Comparison of ENCODE assay signal across 28 cellular contexts in the genomic region with DNA sequence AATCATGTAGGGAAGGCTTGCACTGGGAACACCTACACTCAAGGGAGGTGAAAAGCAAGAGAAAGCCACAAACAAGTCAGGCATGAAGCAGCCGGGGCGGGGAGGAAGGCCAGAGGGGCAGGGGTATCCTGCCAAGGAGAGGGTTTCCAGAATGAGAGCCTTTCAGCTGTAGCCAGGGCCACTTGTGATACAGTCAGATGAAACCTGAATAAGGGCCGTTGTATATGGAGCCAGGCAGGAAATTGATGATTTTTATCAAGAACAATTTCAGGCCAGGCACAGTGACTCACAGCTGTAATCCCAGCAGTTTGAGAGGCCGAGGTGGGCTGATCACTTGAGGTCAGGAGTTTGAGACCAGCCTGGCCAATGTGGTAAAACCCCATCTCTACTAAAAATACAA. TPM values are rescaled to one million over a fixed set of nuclear protein-coding genes. Genes with fewer than 3 reads are reported as not detected.
DNase-seq lines count a peak whose midpoint lies in the region; ATAC-seq and TF ChIP-seq lines count a peak whose summit lies in the region.
"Had no signal": no experiment of that assay in that cellular context is flagged by ENCODE, and none has a peak within 500 bp of the region (broad histone marks: within the 10 kb centered on the region; RNA-seq: fewer than 3 reads in every experiment).

No MANE protein-coding gene starts in this region.

- in situ Hi-C loops in gastrocnemius medialis (cut with MboI; ENCODE audit: low sequenced_read_pairs in 4 of 4): no loop called here
- in situ Hi-C loops in G401 (cut with HindIII; ENCODE audit: low sequenced_read_pairs): no loop called here

- no peaks in the 10 kb centered on the region for H3K27me3 ChIP-seq in gastrocnemius medialis
- H3K27me3 ChIP-seq: ascending aorta, testis had no signal

- H3K4me1 ChIP-seq in gastrocnemius medialis: peaks cover 29 to 45% of the 10 kb centered on the region in 2 donors

- no peak for TF ChIP-seq POLR2A in gastrocnemius medialis (IDR thresholded peaks at IDR 0.05)

- ATAC-seq in gastrocnemius medialis: no peak
- ATAC-seq in omental fat pad (ENCODE audit: low FRiP score): no peak
- ATAC-seq: left colon, natural killer cell, right cardiac atrium had no signal

- H3K27ac ChIP-seq in gastrocnemius medialis: peak overlapping the region in 3 of 4 donors; percentile 32 to 99 (median 54)
- H3K27ac ChIP-seq: ascending aorta, SK-N-MC, testis had no signal

- intact Hi-C loops in gastrocnemius medialis (cut with DNase I; ENCODE audit: low total_unique reads): no loop called here

- no peaks in the 10 kb centered on the region for H3K9me3 ChIP-seq in gastrocnemius medialis
- H3K9me3 ChIP-seq: ascending aorta, testis had no signal

- H3K4me3 ChIP-seq in choroid plexus epithelial cell (ENCODE audit: low read depth, low read length) (no peak overlapping the region), gastrocnemius medialis (no peak overlapping the region)
- H3K4me3 ChIP-seq: ascending aorta, SK-N-MC, testis had no signal

- no peak for TF ChIP-seq CTCF in choroid plexus epithelial cell (conservative IDR thresholded peaks at IDR 0.05; ENCODE audit: low read depth, low read length)
- no peak for TF ChIP-seq CTCF in gastrocnemius medialis (IDR thresholded peaks at IDR 0.05 in 4 of 5, conservative IDR thresholded peaks at IDR 0.05 in 1 of 5)
- no peak for TF ChIP-seq CTCF in omental fat pad (IDR thresholded peaks at IDR 0.05)

- no peaks in the 10 kb centered on the region for H3K36me3 ChIP-seq in gastrocnemius medialis
- H3K36me3 ChIP-seq: ascending aorta had no signal

- DNase-seq in COLO829 (ENCODE audit: low spot score): peak; percentile 60
- peak; percentile 22 for DNase-seq in HCEC 1CT
- peak; percentile 36 for DNase-seq in choroid plexus epithelial cell (ENCODE audit: low read depth)
- no peak for DNase-seq in gastrocnemius medialis
- no peak for DNase-seq in omental fat pad (ENCODE audit: low spot score)
- DNase-seq in ureter (ENCODE audit: low spot score): no peak
- no peak for DNase-seq in G401 (ENCODE audit: low spot score)
- DNase-seq: activated CD4-positive, alpha-beta T cell treated with anti-CD3 and anti-CD28 coated beads, Interleukin-2, amount 50 U/mL, for 4 hours; activated CD8-positive, alpha-beta memory T cell treated with anti-CD3 and anti-CD28 coated beads, Interleukin-2, amount 50 U/mL, for 48 hours; CD4-positive, alpha-beta memory T cell; DMS 273 treated with DMSO at 0.1 percent for 48 hours; effector CD4-positive, alpha-beta T cell; GDM1; left colon; midbrain; natural killer cell; NCI-H1694 treated with DMSO at 0.1 percent for 48 hours; NCI-H2171 treated with DMSO at 0.1 percent for 48 hours; NCI-H69; stimulated activated naive CD4-positive, alpha-beta T cell treated with Interleukin-2 at 50 U/mL for 16 hours; testis had no signal

RNA-seq across cellular contexts. Expression of a gene that starts 4.4 kb away (rescaled TPM):
- total RNA-seq in gastrocnemius medialis (10 to 100 TPM; 10.4 to 11.5 (median 11.3) TPM), omental fat pad (10 to 100 TPM in 2 of 4 donors, 1 to 10 TPM in 2; 7.2 to 26.0 (median 10.6) TPM), ureter (110 TPM)
- total RNA-seq in G401 (2014; rRNA removed; shearing (Covaris generic)): 17.5 and 18.6 TPM in 2 replicates

RNA-seq across cellular contexts. Expression of a gene that starts 6.8 kb away (rescaled TPM):
- total RNA-seq in gastrocnemius medialis (100 to 1,000 TPM; 190 to 537 (median 300) TPM), omental fat pad (10 to 100 TPM in 1 of 4 donors, 1 to 10 TPM in 1, under 1 TPM in 2; 0.74 to 13.1 (median 1.7) TPM), ureter (5.1 TPM)
- 4.6 and 7.2 TPM in 2 replicates for total RNA-seq in G401 (2014; rRNA removed; shearing (Covaris generic))
- total RNA-seq: ascending aorta; CD4-positive, alpha-beta memory T cell; epithelial cell of proximal tubule; natural killer cell; osteocyte; T-helper 2 cell treated with Interferon-gamma antibody and Interleukin-4, amounts not matched to agents 100 ng/mL and 5 ng/mL, for 36 hours had no signal

RNA-seq across cellular contexts. Expression of a gene that starts 42.6 kb away (rescaled TPM):
- total RNA-seq in gastrocnemius medialis (1 to 10 TPM; 1.9 to 4.1 (median 3.0) TPM), omental fat pad (10 to 100 TPM in 1 of 4 donors, 1 to 10 TPM in 3; 1.6 to 11.2 (median 4.1) TPM), ureter (9.0 TPM)
- 101 and 111 TPM in 2 replicates for total RNA-seq in G401 (2014; rRNA removed; shearing (Covaris generic))

RNA-seq across cellular contexts. Expression of a gene that starts 43.0 kb away (rescaled TPM):
- total RNA-seq in gastrocnemius medialis (10 to 100 TPM in 1 of 4 donors, 1 to 10 TPM in 3; 1.3 to 11.7 (median 3.5) TPM), omental fat pad (1 to 10 TPM; 1.6 to 3.5 (median 2.9) TPM), ureter (2.4 TPM)
- total RNA-seq in G401 (2014; rRNA removed; shearing (Covaris generic)): 0.74 TPM in 1 of 2 replicates, not detected in the other
- total RNA-seq: ascending aorta, fibroblast of villous mesenchyme had no signal

RNA-seq across cellular contexts. Expression of a gene that starts 47.8 kb away (rescaled TPM):
- total RNA-seq in gastrocnemius medialis (10 to 100 TPM; 25.7 to 97.9 (median 34.0) TPM), omental fat pad (1 to 10 TPM in 3 of 4 donors, not detected in 1; 3.7 to 9.0 (median 3.9) TPM), ureter (10.4 TPM)
- 19.1 and 32.2 TPM in 2 replicates for total RNA-seq in G401 (2014; rRNA removed; shearing (Covaris generic))

Comparison
In these comparisons a context has a peak if more than half of its experiments do, and no peak if none do; other contexts are left out.
1. DNase-seq: peak in COLO829 (single experiment), HCEC 1CT (single experiment) and choroid plexus epithelial cell (single experiment); none in gastrocnemius medialis (0 of 2), omental fat pad (single experiment), ureter (single experiment) and G401 (single experiment).
2. RNA of a gene that starts 6.8 kb away (total RNA-seq): 190 to 537 TPM in gastrocnemius medialis; 4.6 to 7.2 TPM in G401, 5.1 TPM in ureter (single experiment) and 0.74 to 13.1 TPM in omental fat pad; every median in the first group is over 10 times any median in the second.